ENCODE assay signal across 1 cellular context in the genomic region with DNA sequence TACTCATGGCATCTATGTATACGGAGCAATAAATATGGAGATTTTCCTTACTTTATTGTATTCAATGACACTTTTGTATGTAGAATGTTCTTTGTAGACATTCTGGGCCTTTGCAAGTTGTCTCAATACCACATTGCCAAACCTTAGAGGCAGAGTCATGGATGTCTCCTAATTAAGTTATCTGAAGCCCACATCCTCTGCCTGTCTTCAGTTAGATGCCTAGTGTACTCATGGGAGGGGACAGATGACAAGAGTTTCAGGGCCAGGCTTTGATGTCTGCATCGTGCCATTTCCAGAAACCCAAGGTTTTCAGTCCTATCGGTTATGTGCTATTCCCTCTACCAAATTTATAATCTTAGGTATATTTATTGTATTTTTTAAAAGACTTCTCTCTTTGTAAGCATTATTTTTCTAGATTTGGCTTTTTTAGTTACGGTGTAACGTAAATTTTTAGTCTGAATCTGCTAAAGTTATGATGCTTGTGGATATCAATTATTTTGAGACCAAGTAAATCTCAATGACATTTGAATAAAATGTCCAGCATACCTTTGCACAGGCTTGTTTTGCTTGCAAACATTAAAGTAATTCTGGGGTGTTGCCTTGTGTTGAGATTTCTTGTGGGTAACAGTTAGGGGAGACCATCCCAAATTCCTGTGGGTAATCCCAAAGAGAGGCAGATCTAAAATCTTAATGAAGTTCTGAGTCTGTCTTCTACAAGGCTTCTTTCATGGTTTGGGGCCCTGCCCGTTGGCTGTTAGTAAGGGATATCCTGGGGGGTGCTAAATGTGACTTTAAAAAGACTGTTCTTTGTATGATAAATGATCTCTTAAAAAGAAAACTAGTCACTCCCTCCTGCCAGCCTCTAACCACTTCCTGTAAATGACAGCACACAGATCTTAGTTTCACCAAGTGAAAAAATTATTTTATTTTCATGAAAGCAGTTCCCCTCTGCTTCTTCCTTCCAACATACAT.
TF ChIP-seq lines count a peak whose summit lies in the region.

No MANE protein-coding gene starts in this region.

TF ChIP-seq in SK-N-SH, 30 proteins besides CTCF, POLR2A, EP300 and RAD21:
- TF ChIP-seq GABPA (IDR thresholded peaks at IDR 0.05; ENCODE audit: low read depth) (peak; percentile 44; the same call in 1 of the 2 replicates), FOXM1 (IDR thresholded peaks at IDR 0.05; ENCODE audit: low read depth) (peak; percentile 67; the same call in 1 of the 2 replicates), JUND (IDR thresholded peaks at IDR 0.05) (peak; percentile 41; the same call in 1 of the 2 replicates), MEF2A (IDR thresholded peaks at IDR 0.05; ENCODE audit: borderline replicate concordance, low read depth) (peak; percentile 44; the same call in 1 of the 2 replicates), NFIC (IDR thresholded peaks at IDR 0.05; ENCODE audit: borderline replicate concordance) (peak; percentile 58; the same call in 1 of the 2 replicates), FOSL2 (IDR thresholded peaks at IDR 0.05; ENCODE audit: borderline replicate concordance, low read depth) (peak; percentile 57; the same call in 1 of the 2 replicates), NRF1 (IDR thresholded peaks at IDR 0.05; ENCODE audit: low read depth, low read length) (no peak), TCF12 (IDR thresholded peaks at IDR 0.05) (peak; percentile 92), RCOR1 (IDR thresholded peaks at IDR 0.05; ENCODE audit: low read length) (no peak), TEAD4 (IDR thresholded peaks at IDR 0.05; ENCODE audit: borderline replicate concordance, insufficient read depth) (0 out of 2 replicates have a peak, but pooled peaks have one; percentile 32), ELF1 (IDR thresholded peaks at IDR 0.05) (no peak), GATA2 (CRISPR knock-in tag; IDR thresholded peaks at IDR 0.05) (no peak)
- TF ChIP-seq, protein P1, sequence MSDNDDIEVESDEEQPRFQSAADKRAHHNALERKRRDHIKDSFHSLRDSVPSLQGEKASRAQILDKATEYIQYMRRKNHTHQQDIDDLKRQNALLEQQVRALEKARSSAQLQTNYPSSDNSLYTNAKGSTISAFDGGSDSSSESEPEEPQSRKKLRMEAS (IDR thresholded peaks at IDR 0.05; ENCODE audit: low read depth), result 0 out of 2 replicates have a peak, but pooled peaks have one; percentile 21
- TF ChIP-seq, protein P2, sequence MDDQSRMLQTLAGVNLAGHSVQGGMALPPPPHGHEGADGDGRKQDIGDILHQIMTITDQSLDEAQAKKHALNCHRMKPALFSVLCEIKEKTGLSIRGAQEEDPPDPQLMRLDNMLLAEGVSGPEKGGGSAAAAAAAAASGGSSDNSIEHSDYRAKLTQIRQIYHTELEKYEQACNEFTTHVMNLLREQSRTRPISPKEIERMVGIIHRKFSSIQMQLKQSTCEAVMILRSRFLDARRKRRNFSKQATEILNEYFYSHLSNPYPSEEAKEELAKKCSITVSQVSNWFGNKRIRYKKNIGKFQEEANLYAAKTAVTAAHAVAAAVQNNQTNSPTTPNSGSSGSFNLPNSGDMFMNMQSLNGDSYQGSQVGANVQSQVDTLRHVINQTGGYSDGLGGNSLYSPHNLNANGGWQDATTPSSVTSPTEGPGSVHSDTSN (IDR thresholded peaks at IDR 0.05), result peak; percentile 93
